In the genomic region with DNA sequence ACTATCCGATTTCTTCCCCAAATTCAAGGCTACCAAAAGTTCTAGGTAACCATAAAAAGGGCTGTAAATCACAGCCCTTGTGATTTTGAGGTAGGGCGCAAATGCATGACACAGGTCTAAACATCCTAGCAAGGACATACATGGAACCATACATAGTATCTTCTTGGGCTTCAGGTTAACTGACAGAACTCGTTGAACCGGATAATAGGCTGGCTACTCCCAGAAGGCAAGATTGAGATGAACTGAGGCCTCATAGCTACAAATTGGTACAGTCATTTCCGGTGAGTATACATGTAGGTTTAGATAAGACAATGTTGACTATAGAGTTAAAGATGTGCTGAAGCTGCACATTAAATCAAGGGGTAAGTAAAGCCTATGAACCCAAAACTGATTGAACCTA, we compare ENCODE assay signal across 15 cellular contexts.
"Had no signal": no experiment of that assay in that cellular context is flagged by ENCODE, and none has a peak within 500 bp of the region (broad histone marks: within the 10 kb centered on the region; RNA-seq: fewer than 3 reads in every experiment).

No MANE protein-coding gene starts in this region.

- H3K4me1 Mint-ChIP-seq: activated B cell treated with CpG ODN at 0.5 μM for 24 hours; activated CD4-positive, alpha-beta T cell treated with anti-CD3 and anti-CD28 coated beads, Interleukin-2, amount 10 ng/mL, durations not matched to agents 7 days and 5 days; activated naive CD4-positive, alpha-beta T cell treated with anti-CD3 and anti-CD28 coated beads, Interleukin-2, amount 10 ng/mL, durations not matched to agents 7 days and 5 days; activated T-helper 17 cell treated with anti-CD3 and anti-CD28 coated beads, Interleukin-2, amount 50 U/mL, for 72 hours; naive B cell had no signal

- H3K9me3 Mint-ChIP-seq: activated CD4-positive, alpha-beta T cell treated with anti-CD3 and anti-CD28 coated beads, Interleukin-2, amount 10 ng/mL, durations not matched to agents 7 days and 5 days; activated naive CD4-positive, alpha-beta T cell treated with anti-CD3 and anti-CD28 coated beads, Interleukin-2, amount 10 ng/mL, durations not matched to agents 7 days and 5 days; activated T-helper 17 cell treated with anti-CD3 and anti-CD28 coated beads, Interleukin-2, amount 50 U/mL, for 72 hours; effector memory CD8-positive, alpha-beta T cell; stimulated activated naive CD8-positive, alpha-beta T cell treated with anti-CD3 and anti-CD28 coated beads, Interleukin-15, Interleukin-2, amounts not matched to agents 100 ng/mL and 50 ng/mL, for 24 hours had no signal

- DNase-seq: activated B cell treated with CpG ODN at 0.5 μM for 24 hours; activated CD4-positive, alpha-beta T cell treated with anti-CD3 and anti-CD28 coated beads, Interleukin-2, amount 10 ng/mL, durations not matched to agents 7 days and 5 days; activated CD8-positive, alpha-beta memory T cell treated with anti-CD3 and anti-CD28 coated beads for 24 hours; activated naive CD4-positive, alpha-beta T cell treated with anti-CD3 and anti-CD28 coated beads, Interleukin-2, amount 10 ng/mL, durations not matched to agents 7 days and 5 days; central memory CD4-positive, alpha-beta T cell; cortex of kidney; effector memory CD8-positive, alpha-beta T cell; hypothalamus; lower lobe of right lung; naive B cell; pancreas; stimulated activated CD4-positive, alpha-beta T cell treated with anti-CD3 and anti-CD28 coated beads, Interleukin-4, amount 100 ng/mL, for 1 hour; testis had no signal

- H3K27ac Mint-ChIP-seq: activated B cell treated with CpG ODN at 0.5 μM for 24 hours; activated CD4-positive, alpha-beta T cell treated with anti-CD3 and anti-CD28 coated beads, Interleukin-2, amount 10 ng/mL, durations not matched to agents 7 days and 5 days; activated naive CD4-positive, alpha-beta T cell treated with anti-CD3 and anti-CD28 coated beads, Interleukin-2, amount 10 ng/mL, durations not matched to agents 7 days and 5 days; activated T-helper 17 cell treated with anti-CD3 and anti-CD28 coated beads, Interleukin-2, amount 50 U/mL, for 72 hours; effector memory CD8-positive, alpha-beta T cell; naive B cell; stimulated activated naive CD8-positive, alpha-beta T cell treated with anti-CD3 and anti-CD28 coated beads, Interleukin-15, Interleukin-2, amounts not matched to agents 100 ng/mL and 50 ng/mL, for 24 hours had no signal

- FAIRE-seq: pancreas had no signal

- H3K4me3 Mint-ChIP-seq: activated B cell treated with CpG ODN at 0.5 μM for 24 hours; activated CD4-positive, alpha-beta T cell treated with anti-CD3 and anti-CD28 coated beads, Interleukin-2, amount 10 ng/mL, durations not matched to agents 7 days and 5 days; activated naive CD4-positive, alpha-beta T cell treated with anti-CD3 and anti-CD28 coated beads, Interleukin-2, amount 10 ng/mL, durations not matched to agents 7 days and 5 days; activated T-helper 17 cell treated with anti-CD3 and anti-CD28 coated beads, Interleukin-2, amount 50 U/mL, for 72 hours; effector memory CD8-positive, alpha-beta T cell; naive B cell; stimulated activated naive CD8-positive, alpha-beta T cell treated with anti-CD3 and anti-CD28 coated beads, Interleukin-15, Interleukin-2, amounts not matched to agents 100 ng/mL and 50 ng/mL, for 24 hours had no signal

- ATAC-seq: activated T-helper 17 cell treated with anti-CD3 and anti-CD28 coated beads, Interleukin-2, amount 50 U/mL, for 72 hours; effector memory CD8-positive, alpha-beta T cell had no signal

- H3K27ac ChIP-seq: lower lobe of right lung, pancreas, testis had no signal

- H3K36me3 Mint-ChIP-seq: activated naive CD4-positive, alpha-beta T cell treated with anti-CD3 and anti-CD28 coated beads, Interleukin-2, amount 10 ng/mL, durations not matched to agents 7 days and 5 days; naive B cell had no signal
